3 cellular contexts compared by ENCODE assay signal in the genomic region with DNA sequence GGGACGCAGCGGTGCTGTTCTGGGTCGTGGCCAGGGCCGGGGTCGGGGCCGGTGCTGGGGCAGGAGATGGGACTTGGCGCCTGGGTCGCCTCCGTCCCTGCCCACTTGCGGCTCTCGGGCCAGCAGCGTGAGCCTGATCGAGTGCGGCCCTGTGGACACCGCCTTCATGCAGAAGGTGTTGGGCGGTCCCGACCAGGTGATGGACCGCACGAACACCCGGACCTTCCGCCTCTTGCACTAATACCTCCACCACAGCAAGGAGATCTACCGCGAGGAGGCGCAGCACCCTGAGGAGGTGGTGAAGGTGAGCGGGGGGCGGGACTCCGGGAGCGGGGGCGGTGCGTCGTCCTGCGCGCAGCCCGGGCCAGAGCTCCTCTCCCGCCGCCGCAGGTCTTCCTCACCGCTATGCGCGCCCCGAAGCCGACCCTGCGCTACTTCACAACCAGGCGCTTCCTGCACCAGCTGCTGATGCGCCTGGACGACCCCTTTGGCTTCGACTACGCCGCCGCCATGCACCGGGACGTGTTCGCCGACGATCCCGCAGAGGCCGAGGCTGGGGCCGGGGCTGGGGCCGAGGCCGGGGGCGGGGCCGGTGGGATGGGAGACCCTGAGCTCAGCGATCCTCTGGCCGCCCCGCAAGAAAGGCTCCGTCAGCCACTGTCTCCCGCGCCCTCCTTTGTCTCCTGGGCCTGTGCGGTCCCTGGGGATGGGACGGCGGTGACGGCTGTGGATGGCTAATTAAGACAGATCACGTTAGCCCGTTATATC.
TF ChIP-seq lines count a peak whose summit lies in the region.

No MANE protein-coding gene starts in this region.

TF ChIP-seq in SK-N-SH, 30 proteins besides CTCF, POLR2A, EP300 and RAD21:
- TF ChIP-seq ELF1 (IDR thresholded peaks at IDR 0.05) (no peak), TCF12 (IDR thresholded peaks at IDR 0.05) (no peak), CHD2 (IDR thresholded peaks at IDR 0.05; ENCODE audit: low read length, partially characterized antibody) (no peak), TAF1 (IDR thresholded peaks at IDR 0.05; ENCODE audit: borderline replicate concordance, low read depth, low read length) (no peak), FOSL2 (IDR thresholded peaks at IDR 0.05; ENCODE audit: borderline replicate concordance, low read depth) (no peak), POLR2AphosphoS5 (IDR thresholded peaks at IDR 0.05; ENCODE audit: low read depth, low read length) (no peak), RXRA (IDR thresholded peaks at IDR 0.05; ENCODE audit: borderline replicate concordance, low read depth) (no peak), RFX5 (IDR thresholded peaks at IDR 0.05; ENCODE audit: low read length) (no peak), SIN3A (IDR thresholded peaks at IDR 0.05; ENCODE audit: borderline replicate concordance, low read depth, low read length) (no peak)
- TF ChIP-seq, protein P1, sequence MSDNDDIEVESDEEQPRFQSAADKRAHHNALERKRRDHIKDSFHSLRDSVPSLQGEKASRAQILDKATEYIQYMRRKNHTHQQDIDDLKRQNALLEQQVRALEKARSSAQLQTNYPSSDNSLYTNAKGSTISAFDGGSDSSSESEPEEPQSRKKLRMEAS (IDR thresholded peaks at IDR 0.05; ENCODE audit: low read depth) = no peak
- TF ChIP-seq, protein P2, sequence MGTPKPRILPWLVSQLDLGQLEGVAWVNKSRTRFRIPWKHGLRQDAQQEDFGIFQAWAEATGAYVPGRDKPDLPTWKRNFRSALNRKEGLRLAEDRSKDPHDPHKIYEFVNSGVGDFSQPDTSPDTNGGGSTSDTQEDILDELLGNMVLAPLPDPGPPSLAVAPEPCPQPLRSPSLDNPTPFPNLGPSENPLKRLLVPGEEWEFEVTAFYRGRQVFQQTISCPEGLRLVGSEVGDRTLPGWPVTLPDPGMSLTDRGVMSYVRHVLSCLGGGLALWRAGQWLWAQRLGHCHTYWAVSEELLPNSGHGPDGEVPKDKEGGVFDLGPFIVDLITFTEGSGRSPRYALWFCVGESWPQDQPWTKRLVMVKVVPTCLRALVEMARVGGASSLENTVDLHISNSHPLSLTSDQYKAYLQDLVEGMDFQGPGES (IDR thresholded peaks at IDR 0.05; ENCODE audit: low read depth, low read length) = no peak
- TF ChIP-seq, protein P3, sequence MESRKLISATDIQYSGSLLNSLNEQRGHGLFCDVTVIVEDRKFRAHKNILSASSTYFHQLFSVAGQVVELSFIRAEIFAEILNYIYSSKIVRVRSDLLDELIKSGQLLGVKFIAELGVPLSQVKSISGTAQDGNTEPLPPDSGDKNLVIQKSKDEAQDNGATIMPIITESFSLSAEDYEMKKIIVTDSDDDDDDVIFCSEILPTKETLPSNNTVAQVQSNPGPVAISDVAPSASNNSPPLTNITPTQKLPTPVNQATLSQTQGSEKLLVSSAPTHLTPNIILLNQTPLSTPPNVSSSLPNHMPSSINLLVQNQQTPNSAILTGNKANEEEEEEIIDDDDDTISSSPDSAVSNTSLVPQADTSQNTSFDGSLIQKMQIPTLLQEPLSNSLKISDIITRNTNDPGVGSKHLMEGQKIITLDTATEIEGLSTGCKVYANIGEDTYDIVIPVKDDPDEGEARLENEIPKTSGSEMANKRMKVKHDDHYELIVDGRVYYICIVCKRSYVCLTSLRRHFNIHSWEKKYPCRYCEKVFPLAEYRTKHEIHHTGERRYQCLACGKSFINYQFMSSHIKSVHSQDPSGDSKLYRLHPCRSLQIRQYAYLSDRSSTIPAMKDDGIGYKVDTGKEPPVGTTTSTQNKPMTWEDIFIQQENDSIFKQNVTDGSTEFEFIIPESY (IDR thresholded peaks at IDR 0.05; ENCODE audit: borderline replicate concordance, low read depth) = no peak
- TF ChIP-seq, protein P4, sequence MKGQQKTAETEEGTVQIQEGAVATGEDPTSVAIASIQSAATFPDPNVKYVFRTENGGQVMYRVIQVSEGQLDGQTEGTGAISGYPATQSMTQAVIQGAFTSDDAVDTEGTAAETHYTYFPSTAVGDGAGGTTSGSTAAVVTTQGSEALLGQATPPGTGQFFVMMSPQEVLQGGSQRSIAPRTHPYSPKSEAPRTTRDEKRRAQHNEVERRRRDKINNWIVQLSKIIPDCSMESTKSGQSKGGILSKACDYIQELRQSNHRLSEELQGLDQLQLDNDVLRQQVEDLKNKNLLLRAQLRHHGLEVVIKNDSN (IDR thresholded peaks at IDR 0.05; ENCODE audit: borderline replicate concordance, low read depth) = no peak

TF ChIP-seq in SK-N-SH treated with all-trans-retinoic acid at 6 μM for 48 hours, 23 proteins besides CTCF, POLR2A, EP300 and RAD21:
- TF ChIP-seq TOX (CRISPR knock-in tag; IDR thresholded peaks at IDR 0.05; ENCODE audit: borderline replicate concordance) (no peak), ZNF70 (CRISPR knock-in tag; IDR thresholded peaks at IDR 0.05) (no peak), PPARA (CRISPR knock-in tag; IDR thresholded peaks at IDR 0.05; ENCODE audit: borderline replicate concordance) (no peak), ZFP30 (CRISPR knock-in tag; IDR thresholded peaks at IDR 0.05) (no peak), ZNF565 (CRISPR knock-in tag; conservative IDR thresholded peaks at IDR 0.05; ENCODE audit: low read depth) (no peak), ZC3H10 (CRISPR knock-in tag; IDR thresholded peaks at IDR 0.05) (no peak), ISL1 (CRISPR knock-in tag; IDR thresholded peaks at IDR 0.05) (no peak), ZFP3 (CRISPR knock-in tag; IDR thresholded peaks at IDR 0.05) (no peak), BACH2 (CRISPR knock-in tag; IDR thresholded peaks at IDR 0.05; ENCODE audit: borderline replicate concordance) (no peak), GLIS3 (CRISPR knock-in tag; IDR thresholded peaks at IDR 0.05) (no peak), TCF4 (CRISPR knock-in tag; IDR thresholded peaks at IDR 0.05; ENCODE audit: borderline replicate concordance) (no peak), ESRRG (CRISPR knock-in tag; IDR thresholded peaks at IDR 0.05) (no peak)
- TF ChIP-seq, protein P5, sequence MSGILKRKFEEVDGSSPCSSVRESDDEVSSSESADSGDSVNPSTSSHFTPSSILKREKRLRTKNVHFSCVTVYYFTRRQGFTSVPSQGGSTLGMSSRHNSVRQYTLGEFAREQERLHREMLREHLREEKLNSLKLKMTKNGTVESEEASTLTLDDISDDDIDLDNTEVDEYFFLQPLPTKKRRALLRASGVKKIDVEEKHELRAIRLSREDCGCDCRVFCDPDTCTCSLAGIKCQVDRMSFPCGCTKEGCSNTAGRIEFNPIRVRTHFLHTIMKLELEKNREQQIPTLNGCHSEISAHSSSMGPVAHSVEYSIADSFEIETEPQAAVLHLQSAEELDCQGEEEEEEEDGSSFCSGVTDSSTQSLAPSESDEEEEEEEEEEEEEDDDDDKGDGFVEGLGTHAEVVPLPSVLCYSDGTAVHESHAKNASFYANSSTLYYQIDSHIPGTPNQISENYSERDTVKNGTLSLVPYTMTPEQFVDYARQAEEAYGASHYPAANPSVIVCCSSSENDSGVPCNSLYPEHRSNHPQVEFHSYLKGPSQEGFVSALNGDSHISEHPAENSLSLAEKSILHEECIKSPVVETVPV (CRISPR knock-in tag; IDR thresholded peaks at IDR 0.05) = no peak
- TF ChIP-seq, protein P6, sequence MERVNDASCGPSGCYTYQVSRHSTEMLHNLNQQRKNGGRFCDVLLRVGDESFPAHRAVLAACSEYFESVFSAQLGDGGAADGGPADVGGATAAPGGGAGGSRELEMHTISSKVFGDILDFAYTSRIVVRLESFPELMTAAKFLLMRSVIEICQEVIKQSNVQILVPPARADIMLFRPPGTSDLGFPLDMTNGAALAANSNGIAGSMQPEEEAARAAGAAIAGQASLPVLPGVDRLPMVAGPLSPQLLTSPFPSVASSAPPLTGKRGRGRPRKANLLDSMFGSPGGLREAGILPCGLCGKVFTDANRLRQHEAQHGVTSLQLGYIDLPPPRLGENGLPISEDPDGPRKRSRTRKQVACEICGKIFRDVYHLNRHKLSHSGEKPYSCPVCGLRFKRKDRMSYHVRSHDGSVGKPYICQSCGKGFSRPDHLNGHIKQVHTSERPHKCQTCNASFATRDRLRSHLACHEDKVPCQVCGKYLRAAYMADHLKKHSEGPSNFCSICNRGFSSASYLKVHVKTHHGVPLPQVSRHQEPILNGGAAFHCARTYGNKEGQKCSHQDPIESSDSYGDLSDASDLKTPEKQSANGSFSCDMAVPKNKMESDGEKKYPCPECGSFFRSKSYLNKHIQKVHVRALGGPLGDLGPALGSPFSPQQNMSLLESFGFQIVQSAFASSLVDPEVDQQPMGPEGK (CRISPR knock-in tag; IDR thresholded peaks at IDR 0.05; ENCODE audit: borderline replicate concordance) = no peak
- TF ChIP-seq, protein P7, sequence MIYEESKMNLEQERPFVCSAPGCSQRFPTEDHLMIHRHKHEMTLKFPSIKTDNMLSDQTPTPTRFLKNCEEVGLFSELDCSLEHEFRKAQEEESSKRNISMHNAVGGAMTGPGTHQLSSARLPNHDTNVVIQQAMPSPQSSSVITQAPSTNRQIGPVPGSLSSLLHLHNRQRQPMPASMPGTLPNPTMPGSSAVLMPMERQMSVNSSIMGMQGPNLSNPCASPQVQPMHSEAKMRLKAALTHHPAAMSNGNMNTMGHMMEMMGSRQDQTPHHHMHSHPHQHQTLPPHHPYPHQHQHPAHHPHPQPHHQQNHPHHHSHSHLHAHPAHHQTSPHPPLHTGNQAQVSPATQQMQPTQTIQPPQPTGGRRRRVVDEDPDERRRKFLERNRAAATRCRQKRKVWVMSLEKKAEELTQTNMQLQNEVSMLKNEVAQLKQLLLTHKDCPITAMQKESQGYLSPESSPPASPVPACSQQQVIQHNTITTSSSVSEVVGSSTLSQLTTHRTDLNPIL (CRISPR knock-in tag; IDR thresholded peaks at IDR 0.05; ENCODE audit: low read depth) = no peak

TF ChIP-seq in H1, 55 proteins besides CTCF, POLR2A, EP300 and RAD21 (continues in another document):
- 0 out of 2 replicates have a peak, but pooled peaks have one; percentile 67 for TF ChIP-seq POLR2AphosphoS5 (IDR thresholded peaks at IDR 0.05; ENCODE audit: low read depth, low read length)
- peak in 1 of 2 experiments; percentile 56; a peak in 1 of 4 replicates for TF ChIP-seq SIN3A (conservative IDR thresholded peaks at IDR 0.05 in 1 of 2, IDR thresholded peaks at IDR 0.05 in 1 of 2; ENCODE audit: low read depth in 1 of 2, low read length in 2 of 2)
- TF ChIP-seq FOSL1 (IDR thresholded peaks at IDR 0.05; ENCODE audit: insufficient read depth, low read depth, low read length) = no peak
- TF ChIP-seq PHF8 (conservative IDR thresholded peaks at IDR 0.05; ENCODE audit: low read depth, low read length) = no peak
- 0 out of 2 replicates have a peak, but pooled peaks have one; percentile 1 for TF ChIP-seq CEBPB (IDR thresholded peaks at IDR 0.05; ENCODE audit: low read depth, low read length)
- no peak for TF ChIP-seq ZNF274 (IDR thresholded peaks at IDR 0.05; ENCODE audit: borderline replicate concordance, extremely low read depth, low read length)
- TF ChIP-seq, protein P8, sequence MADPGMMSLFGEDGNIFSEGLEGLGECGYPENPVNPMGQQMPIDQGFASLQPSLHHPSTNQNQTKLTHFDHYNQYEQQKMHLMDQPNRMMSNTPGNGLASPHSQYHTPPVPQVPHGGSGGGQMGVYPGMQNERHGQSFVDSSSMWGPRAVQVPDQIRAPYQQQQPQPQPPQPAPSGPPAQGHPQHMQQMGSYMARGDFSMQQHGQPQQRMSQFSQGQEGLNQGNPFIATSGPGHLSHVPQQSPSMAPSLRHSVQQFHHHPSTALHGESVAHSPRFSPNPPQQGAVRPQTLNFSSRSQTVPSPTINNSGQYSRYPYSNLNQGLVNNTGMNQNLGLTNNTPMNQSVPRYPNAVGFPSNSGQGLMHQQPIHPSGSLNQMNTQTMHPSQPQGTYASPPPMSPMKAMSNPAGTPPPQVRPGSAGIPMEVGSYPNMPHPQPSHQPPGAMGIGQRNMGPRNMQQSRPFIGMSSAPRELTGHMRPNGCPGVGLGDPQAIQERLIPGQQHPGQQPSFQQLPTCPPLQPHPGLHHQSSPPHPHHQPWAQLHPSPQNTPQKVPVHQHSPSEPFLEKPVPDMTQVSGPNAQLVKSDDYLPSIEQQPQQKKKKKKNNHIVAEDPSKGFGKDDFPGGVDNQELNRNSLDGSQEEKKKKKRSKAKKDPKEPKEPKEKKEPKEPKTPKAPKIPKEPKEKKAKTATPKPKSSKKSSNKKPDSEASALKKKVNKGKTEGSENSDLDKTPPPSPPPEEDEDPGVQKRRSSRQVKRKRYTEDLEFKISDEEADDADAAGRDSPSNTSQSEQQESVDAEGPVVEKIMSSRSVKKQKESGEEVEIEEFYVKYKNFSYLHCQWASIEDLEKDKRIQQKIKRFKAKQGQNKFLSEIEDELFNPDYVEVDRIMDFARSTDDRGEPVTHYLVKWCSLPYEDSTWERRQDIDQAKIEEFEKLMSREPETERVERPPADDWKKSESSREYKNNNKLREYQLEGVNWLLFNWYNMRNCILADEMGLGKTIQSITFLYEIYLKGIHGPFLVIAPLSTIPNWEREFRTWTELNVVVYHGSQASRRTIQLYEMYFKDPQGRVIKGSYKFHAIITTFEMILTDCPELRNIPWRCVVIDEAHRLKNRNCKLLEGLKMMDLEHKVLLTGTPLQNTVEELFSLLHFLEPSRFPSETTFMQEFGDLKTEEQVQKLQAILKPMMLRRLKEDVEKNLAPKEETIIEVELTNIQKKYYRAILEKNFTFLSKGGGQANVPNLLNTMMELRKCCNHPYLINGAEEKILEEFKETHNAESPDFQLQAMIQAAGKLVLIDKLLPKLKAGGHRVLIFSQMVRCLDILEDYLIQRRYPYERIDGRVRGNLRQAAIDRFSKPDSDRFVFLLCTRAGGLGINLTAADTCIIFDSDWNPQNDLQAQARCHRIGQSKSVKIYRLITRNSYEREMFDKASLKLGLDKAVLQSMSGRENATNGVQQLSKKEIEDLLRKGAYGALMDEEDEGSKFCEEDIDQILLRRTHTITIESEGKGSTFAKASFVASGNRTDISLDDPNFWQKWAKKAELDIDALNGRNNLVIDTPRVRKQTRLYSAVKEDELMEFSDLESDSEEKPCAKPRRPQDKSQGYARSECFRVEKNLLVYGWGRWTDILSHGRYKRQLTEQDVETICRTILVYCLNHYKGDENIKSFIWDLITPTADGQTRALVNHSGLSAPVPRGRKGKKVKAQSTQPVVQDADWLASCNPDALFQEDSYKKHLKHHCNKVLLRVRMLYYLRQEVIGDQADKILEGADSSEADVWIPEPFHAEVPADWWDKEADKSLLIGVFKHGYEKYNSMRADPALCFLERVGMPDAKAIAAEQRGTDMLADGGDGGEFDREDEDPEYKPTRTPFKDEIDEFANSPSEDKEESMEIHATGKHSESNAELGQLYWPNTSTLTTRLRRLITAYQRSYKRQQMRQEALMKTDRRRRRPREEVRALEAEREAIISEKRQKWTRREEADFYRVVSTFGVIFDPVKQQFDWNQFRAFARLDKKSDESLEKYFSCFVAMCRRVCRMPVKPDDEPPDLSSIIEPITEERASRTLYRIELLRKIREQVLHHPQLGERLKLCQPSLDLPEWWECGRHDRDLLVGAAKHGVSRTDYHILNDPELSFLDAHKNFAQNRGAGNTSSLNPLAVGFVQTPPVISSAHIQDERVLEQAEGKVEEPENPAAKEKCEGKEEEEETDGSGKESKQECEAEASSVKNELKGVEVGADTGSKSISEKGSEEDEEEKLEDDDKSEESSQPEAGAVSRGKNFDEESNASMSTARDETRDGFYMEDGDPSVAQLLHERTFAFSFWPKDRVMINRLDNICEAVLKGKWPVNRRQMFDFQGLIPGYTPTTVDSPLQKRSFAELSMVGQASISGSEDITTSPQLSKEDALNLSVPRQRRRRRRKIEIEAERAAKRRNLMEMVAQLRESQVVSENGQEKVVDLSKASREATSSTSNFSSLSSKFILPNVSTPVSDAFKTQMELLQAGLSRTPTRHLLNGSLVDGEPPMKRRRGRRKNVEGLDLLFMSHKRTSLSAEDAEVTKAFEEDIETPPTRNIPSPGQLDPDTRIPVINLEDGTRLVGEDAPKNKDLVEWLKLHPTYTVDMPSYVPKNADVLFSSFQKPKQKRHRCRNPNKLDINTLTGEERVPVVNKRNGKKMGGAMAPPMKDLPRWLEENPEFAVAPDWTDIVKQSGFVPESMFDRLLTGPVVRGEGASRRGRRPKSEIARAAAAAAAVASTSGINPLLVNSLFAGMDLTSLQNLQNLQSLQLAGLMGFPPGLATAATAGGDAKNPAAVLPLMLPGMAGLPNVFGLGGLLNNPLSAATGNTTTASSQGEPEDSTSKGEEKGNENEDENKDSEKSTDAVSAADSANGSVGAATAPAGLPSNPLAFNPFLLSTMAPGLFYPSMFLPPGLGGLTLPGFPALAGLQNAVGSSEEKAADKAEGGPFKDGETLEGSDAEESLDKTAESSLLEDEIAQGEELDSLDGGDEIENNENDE (IDR thresholded peaks at IDR 0.05; ENCODE audit: insufficient replicate concordance, low read length) = no peak
- peak; percentile 76; the same call in 1 of the 2 replicates for TF ChIP-seq GABPA (IDR thresholded peaks at IDR 0.05; ENCODE audit: borderline replicate concordance, insufficient read depth, low read length)
- TF ChIP-seq ASH2L (IDR thresholded peaks at IDR 0.05; ENCODE audit: low read length) = peak; percentile 47
